In the genomic region with DNA sequence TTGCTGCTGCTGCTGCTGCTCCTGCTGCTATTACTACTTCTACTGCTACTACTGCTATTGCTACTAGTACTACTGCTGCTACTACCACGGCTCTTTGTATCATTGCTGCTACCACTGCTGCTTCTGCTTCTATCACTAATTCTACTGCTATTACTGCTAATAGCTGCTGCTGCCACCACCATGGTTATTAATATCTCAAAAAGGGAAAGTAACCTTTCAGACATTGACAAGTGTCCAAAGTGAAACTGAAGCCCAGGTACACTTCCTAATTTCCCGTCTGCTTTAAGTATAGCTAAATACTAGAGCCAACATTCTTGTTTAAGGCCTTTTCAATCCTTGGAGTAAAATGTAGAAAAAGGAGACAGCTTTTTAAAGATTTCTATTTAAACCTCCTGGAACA, we compare ENCODE assay signal across 10 cellular contexts. TPM values are rescaled to one million over a fixed set of nuclear protein-coding genes. Genes with fewer than 3 reads are reported as not detected.
DNase-seq lines count a peak whose midpoint lies in the region; ATAC-seq and TF ChIP-seq lines count a peak whose summit lies in the region.
"Had no signal": no experiment of that assay in that cellular context is flagged by ENCODE, and none has a peak within 500 bp of the region (broad histone marks: within the 10 kb centered on the region; RNA-seq: fewer than 3 reads in every experiment).

No MANE protein-coding gene starts in this region.

- no peaks in the 10 kb centered on the region for H3K9me3 ChIP-seq in Loucy (ENCODE audit: insufficient read depth, low read depth, low read length)
- no peaks in the 10 kb centered on the region for H3K9me3 ChIP-seq in osteoblast (ENCODE audit: low read depth, low read length)

- H3K4me1 ChIP-seq in Loucy (ENCODE audit: insufficient read depth, low read length, poor library complexity, severe bottlenecking) (peaks cover 8% of the 10 kb centered on the region), osteoblast (ENCODE audit: insufficient read depth, low read length) (peaks cover 56% of the 10 kb centered on the region)

- TF ChIP-seq CTCF in Loucy (conservative IDR thresholded peaks at IDR 0.05; ENCODE audit: low read length) (no peak), osteoblast (IDR thresholded peaks at IDR 0.05; ENCODE audit: extremely low read depth, low read depth, low read length) (no peak)

- H4K20me1 ChIP-seq in Loucy (ENCODE audit: insufficient read depth, low read length, poor library complexity, severe bottlenecking) (no peaks in the 10 kb centered on the region), osteoblast (ENCODE audit: insufficient read depth, low read length) (no peaks in the 10 kb centered on the region)

- H3K27me3 ChIP-seq in Loucy (ENCODE audit: insufficient read depth, low read length, poor library complexity, severe bottlenecking) (no peaks in the 10 kb centered on the region), osteoblast (ENCODE audit: insufficient read depth, low read length) (no peaks in the 10 kb centered on the region)

- DNase-seq in osteoblast (ENCODE audit: insufficient read length, low spot score, missing footprints) (no peak), Ammon's horn (ENCODE audit: low spot score) (no peak), HUDEP-2 (lab: John Stamatoyannopoulos, UW; ENCODE audit: unreplicated experiment in 76 of 76) (no peak), NCI-H524 treated with DMSO at 0.1 percent for 48 hours (lab: John Stamatoyannopoulos, UW) (no peak), inferior parietal cortex (ENCODE audit: extremely low spot score) (no peak)
- DNase-seq: GDM1, NCI-H146 had no signal

- no peaks in the 10 kb centered on the region for H3K79me2 ChIP-seq in Loucy (ENCODE audit: insufficient read depth, low read length)
- no peaks in the 10 kb centered on the region for H3K79me2 ChIP-seq in osteoblast (ENCODE audit: insufficient read depth, low read length)

- peak overlapping the region; percentile 89 for H3K27ac ChIP-seq in osteoblast (ENCODE audit: low read depth, low read length)

- no peaks in the 10 kb centered on the region for H3F3A ChIP-seq in Loucy (ENCODE audit: low read depth)

- H3K9ac ChIP-seq in Loucy (ENCODE audit: low read depth, low read length, poor library complexity, severe bottlenecking) = no peak overlapping the region

- no peaks in the 10 kb centered on the region for H3K9me2 ChIP-seq in Loucy (replicated peaks; ENCODE audit: low read depth, low read length)

- H2AFZ ChIP-seq in Loucy (ENCODE audit: low read length) (peak overlapping the region; percentile 60), osteoblast (ENCODE audit: low read length) (peak overlapping the region; percentile 52)

- ATAC-seq in GM18907 (IDR thresholded peaks at IDR 0.05; ENCODE audit: unreplicated experiment) (peak; percentile 84), HG02642 (IDR thresholded peaks at IDR 0.05; ENCODE audit: poor library complexity, unreplicated experiment) (peak; percentile 76)

- H3K4me3 ChIP-seq in Loucy (ENCODE audit: low read length, poor library complexity, severe bottlenecking) (no peak overlapping the region), osteoblast (ENCODE audit: insufficient read depth, low read length) (no peak overlapping the region)

- H3K4me2 ChIP-seq in Loucy (ENCODE audit: low read depth, low read length, poor library complexity, severe bottlenecking) (no peak overlapping the region), osteoblast (ENCODE audit: insufficient read depth, low read length) (peak overlapping the region; percentile 64)

- H3K36me3 ChIP-seq in Loucy (ENCODE audit: insufficient read depth, low read length) (no peaks in the 10 kb centered on the region), osteoblast (ENCODE audit: insufficient read depth, low read length) (no peaks in the 10 kb centered on the region)

RNA-seq across cellular contexts. Expression of a gene that starts 45.4 kb away (rescaled TPM):
- total RNA-seq in osteoblast = 81.0 and 96.3 TPM in 2 replicates
